In the genomic region with DNA sequence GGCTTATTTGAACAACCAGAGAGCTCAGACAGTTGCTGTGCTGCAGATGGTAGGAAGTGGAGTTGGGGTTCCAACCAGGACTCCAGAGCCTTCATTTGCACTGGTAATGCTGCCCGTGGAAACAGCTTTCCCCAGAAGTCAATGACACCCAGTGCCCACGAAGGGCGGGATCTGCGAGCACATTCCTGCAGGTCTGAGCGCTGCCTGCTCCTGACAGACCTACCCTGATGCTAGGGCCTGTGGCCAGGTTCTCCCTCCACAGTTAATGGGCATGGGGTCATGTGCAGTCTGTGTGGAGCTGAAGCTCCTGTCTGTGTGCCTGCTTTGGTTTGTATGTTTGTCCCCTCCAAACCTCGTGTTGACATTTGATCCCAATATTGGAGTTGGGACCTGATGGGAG, we compare ENCODE assay signal across 16 cellular contexts.
DNase-seq lines count a peak whose midpoint lies in the region; ATAC-seq, FAIRE-seq and TF ChIP-seq lines count a peak whose summit lies in the region.
"Had no signal": no experiment of that assay in that cellular context is flagged by ENCODE, and none has a peak within 500 bp of the region (broad histone marks: within the 10 kb centered on the region; RNA-seq: fewer than 3 reads in every experiment).

No MANE protein-coding gene starts in this region.

- H3K36me3 ChIP-seq in right atrium auricular region = no peaks in the 10 kb centered on the region
- H3K36me3 ChIP-seq in kidney (ENCODE audit: control insufficient read depth in 1 of 2, insufficient read depth in 2 of 2, low read length in 2 of 2) = no peaks in the 10 kb centered on the region
- no peaks in the 10 kb centered on the region for H3K36me3 ChIP-seq in mucosa of descending colon (ENCODE audit: low read depth)
- H3K36me3 ChIP-seq in aorta (ENCODE audit: control insufficient read depth in 1 of 2, insufficient read depth in 2 of 2, low read length in 1 of 2) = no peaks in the 10 kb centered on the region
- no peaks in the 10 kb centered on the region for H3K36me3 ChIP-seq in mammary epithelial cell (ENCODE audit: insufficient read depth, low read length)
- H3K36me3 ChIP-seq: BLaER1 had no signal

- ATAC-seq in Right ventricle myocardium superior (ENCODE audit: poor library complexity) (no peak), mucosa of descending colon (no peak), aorta (ENCODE audit: low FRiP score) (no peak), GM21737 (IDR thresholded peaks at IDR 0.05; ENCODE audit: unreplicated experiment) (no peak)

- 90 to 93% methylated on average over 6 of the region's 6 CpGs for WGBS in aorta, 2 donors
- WGBS in mammary epithelial cell (ENCODE audit: low coverage, missing lambda C conversion rate) = 74% methylated on average over 6 of the region's 6 CpGs

- CTCF ChIA-PET in mammary epithelial cell (lab: Charles Lee; ENCODE audit: low non-redundant PET) = no interaction called here

- H2AFZ ChIP-seq in mammary epithelial cell (ENCODE audit: low read depth, low read length) = no peak overlapping the region
- H2AFZ ChIP-seq: GM23248 had no signal

- FAIRE-seq in kidney (lab: Jason Lieb, UNC) = no peak
- FAIRE-seq: GM18507 had no signal

- in situ Hi-C loops in mammary epithelial cell (cut with MboI; ENCODE audit: low sequenced_read_pairs in 2 of 2) = no loop called here

- intact Hi-C loops in Right ventricle myocardium superior (cut with DNase I) = no loop called here
- intact Hi-C loops in kidney (cut with DNase I) = no loop called here
- intact Hi-C loops in mucosa of descending colon (cut with DNase I, micrococcal nuclease) = no loop called here
- intact Hi-C loops in aorta (cut with DNase I) = no loop called here
- intact Hi-C loops in mammary epithelial cell (cut with micrococcal nuclease) = no loop called here

- no peak overlapping the region for H3K4me2 ChIP-seq in mammary epithelial cell (ENCODE audit: insufficient read depth, low read depth, low read length)
- H3K4me2 ChIP-seq: BLaER1 had no signal

- H3K9ac ChIP-seq in kidney (ENCODE audit: low read length in 2 of 2) = no peak overlapping the region
- H3K9ac ChIP-seq in mammary epithelial cell (ENCODE audit: insufficient read depth, low read length) = no peak overlapping the region
- H3K9ac ChIP-seq: BLaER1, GM23248 had no signal

- no peak overlapping the region for H3K4me3 ChIP-seq in right atrium auricular region
- H3K4me3 ChIP-seq in kidney (ENCODE audit: low read length in 2 of 2) = no peak overlapping the region
- H3K4me3 ChIP-seq in mucosa of descending colon = no peak overlapping the region
- no peak overlapping the region for H3K4me3 ChIP-seq in aorta (ENCODE audit: low read length in 2 of 2)
- H3K4me3 ChIP-seq in mammary epithelial cell (replicated peaks in 1 of 3; ENCODE audit: insufficient read depth in 1 of 3, low read depth in 2 of 3, low read length in 3 of 3) = no peak overlapping the region
- H3K4me3 ChIP-seq: BLaER1, GM23248 had no signal

- peak; percentile 33 for DNase-seq in Right ventricle myocardium superior
- DNase-seq in right atrium auricular region (ENCODE audit: low spot score) = no peak
- DNase-seq in kidney = peak; percentile 34
- peak in 2 of 3 donors; percentile 5 to 20 for DNase-seq in mucosa of descending colon
- peak; percentile 10 to 32 for DNase-seq in aorta
- DNase-seq in RPMI8226 = no peak
- DNase-seq in mammary epithelial cell = no peak
- DNase-seq: AML-193; CD4-positive, CD25-positive, alpha-beta regulatory T cell; DMS 273 treated with DMSO at 0.1 percent for 48 hours; GM23248; IMR-90 had no signal

- no TSS peak for BruUV-seq in mammary epithelial cell (replicated peaks; lab: Mats Ljungman, UMichigan)

- TF ChIP-seq CTCF in right atrium auricular region (IDR thresholded peaks at IDR 0.05) = no peak
- no peak for TF ChIP-seq CTCF in kidney (IDR thresholded peaks at IDR 0.05; ENCODE audit: borderline replicate concordance, extremely low read depth, insufficient read depth)
- TF ChIP-seq CTCF in mucosa of descending colon (IDR thresholded peaks at IDR 0.05) = no peak
- no peak for TF ChIP-seq CTCF in mammary epithelial cell (conservative IDR thresholded peaks at IDR 0.05 in 1 of 2, IDR thresholded peaks at IDR 0.05 in 1 of 2; ENCODE audit: extremely low read depth in 1 of 2, insufficient read depth in 1 of 2, low read depth in 1 of 2, low read length in 2 of 2)

- dilution Hi-C loops in mammary epithelial cell (cut with HindIII; ENCODE audit: low sequenced_read_pairs) = no loop called here

- no peaks in the 10 kb centered on the region for H4K20me1 ChIP-seq in mammary epithelial cell (ENCODE audit: insufficient read depth, low read length)
- H4K20me1 ChIP-seq: BLaER1 had no signal

- no peak overlapping the region for H3K27ac ChIP-seq in right atrium auricular region
- no peak overlapping the region for H3K27ac ChIP-seq in kidney (ENCODE audit: low read depth in 2 of 2, low read length in 2 of 2)
- H3K27ac ChIP-seq in aorta (ENCODE audit: low read depth in 1 of 2, low read length in 2 of 2) = no peak overlapping the region
- H3K27ac ChIP-seq in mammary epithelial cell (ENCODE audit: insufficient read depth, low read depth, low read length) = no peak overlapping the region
- H3K27ac ChIP-seq: 22Rv1, BLaER1, GM23248 had no signal

- H3K4me1 ChIP-seq in right atrium auricular region (no peaks in the 10 kb centered on the region), kidney (ENCODE audit: control insufficient read depth in 1 of 2, insufficient read depth in 1 of 2, low read depth in 1 of 2, low read length in 2 of 2) (no peaks in the 10 kb centered on the region), mucosa of descending colon (ENCODE audit: low read depth) (no peaks in the 10 kb centered on the region), aorta (ENCODE audit: control insufficient read depth in 1 of 2, insufficient read depth in 2 of 2, low read length in 2 of 2) (no peaks in the 10 kb centered on the region), mammary epithelial cell (ENCODE audit: insufficient read depth, low read length) (no peaks in the 10 kb centered on the region)
- H3K4me1 ChIP-seq: BLaER1 had no signal

- no peaks in the 10 kb centered on the region for H3K27me3 ChIP-seq in right atrium auricular region
- no peaks in the 10 kb centered on the region for H3K27me3 ChIP-seq in aorta (ENCODE audit: control insufficient read depth in 1 of 2, insufficient read depth in 2 of 2, low read length in 1 of 2)
- no peaks in the 10 kb centered on the region for H3K27me3 ChIP-seq in mammary epithelial cell (ENCODE audit: insufficient read depth, low read length)
- H3K27me3 ChIP-seq: BLaER1 had no signal

- H3K9me3 ChIP-seq in right atrium auricular region = no peaks in the 10 kb centered on the region
- no peaks in the 10 kb centered on the region for H3K9me3 ChIP-seq in kidney (ENCODE audit: control insufficient read depth in 1 of 2, low read length in 2 of 2)
- H3K9me3 ChIP-seq in mucosa of descending colon = no peaks in the 10 kb centered on the region
- H3K9me3 ChIP-seq in aorta (ENCODE audit: control insufficient read depth, low read length) = no peaks in the 10 kb centered on the region
- H3K9me3 ChIP-seq in mammary epithelial cell (replicated peaks; ENCODE audit: insufficient read depth, low read length) = no peaks in the 10 kb centered on the region

- no peaks in the 10 kb centered on the region for H3K79me2 ChIP-seq in mammary epithelial cell (ENCODE audit: insufficient read depth, low read length)

Comparison
In these comparisons a context has a peak if more than half of its experiments do, and no peak if none do; other contexts are left out.
1. DNase-seq: peak in Right ventricle myocardium superior (single experiment), kidney (single experiment), mucosa of descending colon (2 of 3) and aorta (2 of 2); none in right atrium auricular region (single experiment), RPMI8226 (single experiment) and mammary epithelial cell (single experiment).